In genomic region chr1:145963218-145964019, GRCh38 we compare ENCODE assay signal across 8 cellular contexts. TPM values are rescaled to one million over a fixed set of nuclear protein-coding genes. Genes with fewer than 3 reads are reported as not detected.
DNase-seq lines count a peak whose midpoint lies in the region; ATAC-seq and TF ChIP-seq lines count a peak whose summit lies in the region.

No MANE protein-coding gene starts in this region.

- in situ Hi-C loops in astrocyte of the cerebellum (cut with HindIII; ENCODE audit: low sequenced_read_pairs): no loop called here

- WGBS in liver: 73% methylated on average over 6 of the region's 6 CpGs

- peak overlapping the region in 1 of 2 donors; percentile 93 for H3K9ac ChIP-seq in liver (ENCODE audit: low read depth in 1 of 2, low read length in 2 of 2)

- H3K27ac ChIP-seq in liver (ENCODE audit: low read depth in 1 of 2, low read length in 2 of 2) (peak overlapping the region; percentile 77 to 81), upper lobe of right lung (peak overlapping the region; percentile 82)

- ATAC-seq in upper lobe of right lung (no peak), HG03045 (IDR thresholded peaks at IDR 0.05; ENCODE audit: unreplicated experiment) (no peak)

- no peaks in the 10 kb centered on the region for H3K36me3 ChIP-seq in liver (ENCODE audit: control insufficient read depth in 4 of 4, insufficient read depth in 3 of 4, low read depth in 1 of 4, low read length in 3 of 4)
- H3K36me3 ChIP-seq in upper lobe of right lung: no peaks in the 10 kb centered on the region

- H3K4me3 ChIP-seq in astrocyte of the cerebellum (ENCODE audit: low read depth, low read length) (peak overlapping the region; percentile 57), liver (ENCODE audit: low read depth in 1 of 3, low read length in 3 of 3) (peak overlapping the region in 2 of 3 donors; percentile 64 to 92), upper lobe of right lung (peak overlapping the region; percentile 65)

- intact Hi-C loops in upper lobe of right lung (cut with DNase I): no loop called here

- peaks cover 0 to 3% (median under 1%) of the 10 kb centered on the region in 4 donors for H3K9me3 ChIP-seq in liver (ENCODE audit: control insufficient read depth in 4 of 4, low read length in 3 of 4)
- H3K9me3 ChIP-seq in upper lobe of right lung: no peaks in the 10 kb centered on the region

- DNase-seq in DMS114 treated with DMSO at 0.1 percent for 48 hours (lab: John Stamatoyannopoulos, UW; ENCODE audit: unreplicated experiment) (peak; percentile 31), LoVo (ENCODE audit: low spot score) (peak; percentile 57), astrocyte of the cerebellum (ENCODE audit: low read depth) (no peak), upper lobe of right lung (no peak), medulla oblongata (ENCODE audit: extremely low spot score) (no peak)
- no peak for DNase-seq in stimulated activated CD8-positive, alpha-beta memory T cell treated with anti-CD3 and anti-CD28 coated beads, Interleukin-4, amount 100 ng/mL, for 48 hours

- no peak for TF ChIP-seq CTCF in astrocyte of the cerebellum (IDR thresholded peaks at IDR 0.05; ENCODE audit: low read depth, low read length, missing control alignments)
- TF ChIP-seq CTCF in liver (IDR thresholded peaks at IDR 0.05; ENCODE audit: low read depth, low read length, missing input control): no peak
- TF ChIP-seq CTCF in upper lobe of right lung (IDR thresholded peaks at IDR 0.05): no peak

- no peak for TF ChIP-seq RAD21 in liver (IDR thresholded peaks at IDR 0.05)

- no peaks in the 10 kb centered on the region for H3K27me3 ChIP-seq in liver (ENCODE audit: control insufficient read depth in 4 of 4, insufficient read depth in 4 of 4, low read length in 3 of 4)
- no peaks in the 10 kb centered on the region for H3K27me3 ChIP-seq in upper lobe of right lung

- H3K4me1 ChIP-seq in liver (ENCODE audit: control insufficient read depth in 4 of 4, insufficient read depth in 4 of 4, low read length in 3 of 4): peaks cover 8 to 53% (median 35%) of the 10 kb centered on the region in 4 donors
- H3K4me1 ChIP-seq in upper lobe of right lung: peaks cover 48% of the 10 kb centered on the region

TF ChIP-seq in liver, 16 proteins besides CTCF, POLR2A, EP300 and RAD21:
- no peak for TF ChIP-seq YY1 (IDR thresholded peaks at IDR 0.05)
- TF ChIP-seq FOXA2 (IDR thresholded peaks at IDR 0.05): no peak
- no peak for TF ChIP-seq EGR1 (IDR thresholded peaks at IDR 0.05; ENCODE audit: low read depth in 2 of 2)
- no peak for TF ChIP-seq HNF4G (IDR thresholded peaks at IDR 0.05)
- no peak for TF ChIP-seq ZBTB33 (IDR thresholded peaks at IDR 0.05)
- no peak for TF ChIP-seq REST (IDR thresholded peaks at IDR 0.05)
- TF ChIP-seq SP1 (IDR thresholded peaks at IDR 0.05): no peak
- TF ChIP-seq MAX (IDR thresholded peaks at IDR 0.05): no peak
- TF ChIP-seq GABPA (IDR thresholded peaks at IDR 0.05 in 1 of 2, conservative IDR thresholded peaks at IDR 0.05 in 1 of 2): no peak
- no peak for TF ChIP-seq TAF1 (conservative IDR thresholded peaks at IDR 0.05)
- TF ChIP-seq NR2F2 (IDR thresholded peaks at IDR 0.05): no peak
- no peak for TF ChIP-seq RXRA (IDR thresholded peaks at IDR 0.05)

RNA-seq across cellular contexts. Expression of gene ANKRD34A, which starts 1.0 kb away (rescaled TPM):
- total RNA-seq in liver: under 1 TPM in 1 of 2 donors, not detected in 1; 0.17 TPM
- polyA plus RNA-seq in liver: under 1 TPM; 0.06 to 0.13 TPM
- total RNA-seq in upper lobe of right lung: 0.69 TPM

RNA-seq across cellular contexts. Expression of gene POLR3GL, which starts 1.1 kb away (rescaled TPM):
- total RNA-seq in liver (10 to 100 TPM; 11.9 to 12.7 TPM), upper lobe of right lung (21.4 TPM)
- polyA plus RNA-seq in liver: 10 to 100 TPM; 19.8 to 23.4 TPM

RNA-seq across cellular contexts. Expression of gene LIX1L, which starts 5.6 kb away (rescaled TPM):
- total RNA-seq in liver (1 to 10 TPM; 6.5 to 8.6 TPM), upper lobe of right lung (32.8 TPM)
- polyA plus RNA-seq in liver: 1 to 10 TPM; 4.6 to 6.0 TPM

RNA-seq across cellular contexts. Expression of gene TXNIP, which starts 33.0 kb away (rescaled TPM):
- total RNA-seq in liver (100 to 1,000 TPM in 1 of 2 donors, 10 to 100 TPM in 1; 84.7 to 223 TPM), upper lobe of right lung (945 TPM)
- polyA plus RNA-seq in liver: 10 to 100 TPM; 53.8 to 99.2 TPM

RNA-seq across cellular contexts. Expression of gene RBM8A, which starts 36.1 kb away (rescaled TPM):
- 10 to 100 TPM; 48.8 to 62.5 TPM for total RNA-seq in liver
- polyA plus RNA-seq in liver: 10 to 100 TPM; 52.6 to 66.2 TPM
- 102 TPM for total RNA-seq in upper lobe of right lung

Comparison
In these comparisons a context has a peak if more than half of its experiments do, and no peak if none do; other contexts are left out.
1. DNase-seq: peak in DMS114 treated with DMSO at 0.1 percent for 48 hours (single experiment) and LoVo (single experiment); none in astrocyte of the cerebellum (single experiment), upper lobe of right lung (single experiment), stimulated activated CD8-positive, alpha-beta memory T cell treated with anti-CD3 and anti-CD28 coated beads, Interleukin-4, amount 100 ng/mL, for 48 hours (single experiment) and medulla oblongata (single experiment).
2. Peak in every context shown above with its lines, with median percentiles within 50 percentile points of each other: H3K4me3 ChIP-seq.